In the genomic region with DNA sequence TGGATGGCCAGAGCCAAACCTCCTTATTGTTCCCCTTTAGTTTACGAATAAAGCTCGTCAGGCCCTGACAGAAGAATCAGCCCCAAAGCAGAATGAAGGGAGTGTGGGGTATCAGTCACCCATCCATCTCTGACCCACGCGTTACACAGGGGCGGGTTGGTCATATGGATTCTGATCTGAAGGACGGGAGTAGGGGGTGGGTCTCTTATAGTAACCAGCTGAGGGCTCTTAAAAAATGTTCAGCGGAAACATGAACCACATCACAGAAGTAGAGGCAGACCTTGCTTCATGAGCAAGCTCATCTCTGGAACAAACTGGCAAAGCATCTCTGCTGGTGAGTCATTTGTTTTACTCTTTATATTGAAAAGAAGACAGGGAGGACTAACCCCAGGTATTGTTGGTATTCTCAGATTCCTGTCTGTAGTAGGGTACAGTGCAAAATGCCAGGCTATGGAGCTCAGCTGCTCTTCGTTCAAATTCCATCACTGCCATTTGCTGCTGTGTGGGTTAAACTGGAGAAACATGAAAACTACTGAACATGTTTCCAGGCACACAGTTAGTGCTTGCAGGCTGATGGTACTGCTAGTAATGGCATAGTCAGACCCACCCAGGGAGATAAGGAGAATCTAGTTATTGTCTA, we compare ENCODE assay signal across 11 cellular contexts. TPM values are rescaled to one million over a fixed set of nuclear protein-coding genes. Genes with fewer than 3 reads are reported as not detected.
DNase-seq lines count a peak whose midpoint lies in the region; ATAC-seq and TF ChIP-seq lines count a peak whose summit lies in the region.
"Had no signal": no experiment of that assay in that cellular context is flagged by ENCODE, and none has a peak within 500 bp of the region (broad histone marks: within the 10 kb centered on the region; RNA-seq: fewer than 3 reads in every experiment).

A gene (plus strand): TSS at position 258 of the 640 bp plus-strand sequence. CDS start 3,018 bp downstream, outside the sequence.

- no peaks in the 10 kb centered on the region for H3K4me1 ChIP-seq in Peyer's patch

- no peaks in the 10 kb centered on the region for H3K27me3 ChIP-seq in Peyer's patch

- peak within 1 kb of the TSS; percentile 32 to 66 (median 56) for H3K27ac ChIP-seq in Peyer's patch
- H3K27ac ChIP-seq: WERI-Rb-1 had no signal

- H3K4me3 ChIP-seq in Peyer's patch, result peak within 1 kb of the TSS in 3 of 4 donors; percentile 4 to 33 (median 11)

- peaks cover 20% of the 10 kb centered on the region for H3K36me3 Mint-ChIP-seq in memory B cell
- H3K36me3 Mint-ChIP-seq in endothelial cell (ENCODE audit: low read depth, unreplicated experiment), result peaks cover 8% of the 10 kb centered on the region

- no peak for TF ChIP-seq CTCF in Peyer's patch (IDR thresholded peaks at IDR 0.05)
- no peak for TF ChIP-seq CTCF in endothelial cell (IDR thresholded peaks at IDR 0.05; ENCODE audit: unreplicated experiment)

- H3K4me1 Mint-ChIP-seq in memory B cell, result peaks cover 4% of the 10 kb centered on the region
- peaks cover 3% of the 10 kb centered on the region for H3K4me1 Mint-ChIP-seq in endothelial cell (ENCODE audit: unreplicated experiment)
- H3K4me1 Mint-ChIP-seq: nephron progenitor cell had no signal

- peak within 1 kb of the TSS; percentile 0 for H3K27ac Mint-ChIP-seq in memory B cell
- no peak within 1 kb of the TSS for H3K27ac Mint-ChIP-seq in endothelial cell (ENCODE audit: unreplicated experiment)
- H3K27ac Mint-ChIP-seq: nephron progenitor cell had no signal

- H3K4me3 Mint-ChIP-seq in memory B cell (no peak within 1 kb of the TSS), endothelial cell (ENCODE audit: unreplicated experiment) (no peak within 1 kb of the TSS)
- H3K4me3 Mint-ChIP-seq: nephron progenitor cell had no signal

- peak in 1 of 3 donors; percentile 62 for DNase-seq in Peyer's patch
- DNase-seq in activated T-cell treated with anti-CD3 and anti-CD28 coated beads for 24 hours (ENCODE audit: low read depth), result peak; percentile 37
- no peak for DNase-seq in memory B cell (ENCODE audit: low spot score in 2 of 2)
- DNase-seq in stimulated activated CD8-positive, alpha-beta memory T cell treated with anti-CD3 and anti-CD28 coated beads, Interleukin-12 subunit alpha, Interleukin-12 subunit beta, amount 100 ng/mL, for 1 hour (ENCODE audit: low read depth), result peak; percentile 13
- no peak for DNase-seq in NCI-H510A treated with DMSO at 0.1 percent for 48 hours (lab: John Stamatoyannopoulos, UW)
- DNase-seq in NOMO-1 treated with DMSO at 0.1 percent for 48 hours (lab: John Stamatoyannopoulos, UW; ENCODE audit: unreplicated experiment), result no peak
- DNase-seq in endothelial cell (ENCODE audit: low spot score), result no peak
- DNase-seq: DMS153, nephron progenitor cell, WERI-Rb-1 had no signal

- peak in 1 of 2 donors; percentile 49 for TF ChIP-seq POLR2A in Peyer's patch (IDR thresholded peaks at IDR 0.05)

- H3K27me3 Mint-ChIP-seq in memory B cell, result no peaks in the 10 kb centered on the region
- no peaks in the 10 kb centered on the region for H3K27me3 Mint-ChIP-seq in endothelial cell (ENCODE audit: unreplicated experiment)

- no peaks in the 10 kb centered on the region for H3K9me3 ChIP-seq in Peyer's patch

- peaks cover 0 to 26% (median 5%) of the 10 kb centered on the region in 3 donors for H3K36me3 ChIP-seq in Peyer's patch

- H3K9me3 Mint-ChIP-seq in memory B cell, result no peaks in the 10 kb centered on the region
- no peaks in the 10 kb centered on the region for H3K9me3 Mint-ChIP-seq in endothelial cell (ENCODE audit: unreplicated experiment)
- H3K9me3 Mint-ChIP-seq: nephron progenitor cell had no signal

- ATAC-seq in memory B cell (ENCODE audit: low read depth) (no peak), HG02852 (IDR thresholded peaks at IDR 0.05; ENCODE audit: unreplicated experiment) (no peak)

RNA-seq across cellular contexts. Expression of the gene that starts here (rescaled TPM):
- 1 to 10 TPM in 3 of 4 donors, not detected in 1; 1.7 to 3.6 (median 2.5) TPM for total RNA-seq in Peyer's patch
- total RNA-seq in endothelial cell (ENCODE audit: unreplicated experiment), result not detected

Comparison
In these comparisons a context has a peak if more than half of its experiments do, and no peak if none do; other contexts are left out.
1. DNase-seq: peak in activated T-cell treated with anti-CD3 and anti-CD28 coated beads for 24 hours (single experiment) and stimulated activated CD8-positive, alpha-beta memory T cell treated with anti-CD3 and anti-CD28 coated beads, Interleukin-12 subunit alpha, Interleukin-12 subunit beta, amount 100 ng/mL, for 1 hour (single experiment); none in memory B cell (0 of 2), NCI-H510A treated with DMSO at 0.1 percent for 48 hours (single experiment), NOMO-1 treated with DMSO at 0.1 percent for 48 hours (single experiment) and endothelial cell (single experiment).